12 cellular contexts compared by ENCODE assay signal in the genomic region with DNA sequence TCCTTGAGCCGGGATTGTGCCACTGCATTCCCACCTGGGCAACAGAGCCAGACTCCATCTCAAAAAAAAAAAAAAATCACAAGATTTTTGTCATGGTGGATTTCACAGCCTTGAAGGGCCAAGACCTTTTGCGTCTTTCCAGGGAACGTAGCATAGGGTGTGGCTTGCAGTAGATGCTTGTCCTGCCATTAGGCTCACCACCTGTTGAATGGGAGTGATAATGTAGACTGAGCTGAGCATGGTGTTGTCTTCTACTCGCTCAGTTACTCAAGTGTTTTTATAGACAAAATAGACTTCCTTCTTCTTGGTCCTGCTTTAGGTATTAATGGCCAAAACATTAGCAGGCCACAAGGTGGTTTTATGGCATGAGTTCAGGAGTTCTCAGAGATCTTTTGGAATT. TPM values are rescaled to one million over a fixed set of nuclear protein-coding genes. Genes with fewer than 3 reads are reported as not detected.
A peak's percentile ranks its signal among the peaks of the same experiment; 100 is the strongest.
DNase-seq lines count a peak whose midpoint lies in the region; ATAC-seq and TF ChIP-seq lines count a peak whose summit lies in the region.
"Had no signal": no experiment of that assay in that cellular context is flagged by ENCODE, and none has a peak within 500 bp of the region (broad histone marks: within the 10 kb centered on the region; RNA-seq: fewer than 3 reads in every experiment).

No MANE protein-coding gene starts in this region.

- H3K27ac Mint-ChIP-seq in activated CD8-positive, alpha-beta memory T cell treated with anti-CD3 and anti-CD28 coated beads, Interleukin-2, amount 10 ng/mL, durations not matched to agents 7 days and 5 days, result no peak overlapping the region
- H3K27ac Mint-ChIP-seq in natural killer cell (peak overlapping the region; percentile 28 to 98), WTC11 (peak overlapping the region; percentile 85; the same call in 1 of the 2 replicates)
- no peak overlapping the region for H3K27ac Mint-ChIP-seq in natural killer cell treated with Interleukin-12 subunit alpha and Interleukin-12 subunit beta and Interleukin-15 and Interleukin-18, amount 100 ng/mL, for 72 hours
- H3K27ac Mint-ChIP-seq in stimulated activated effector memory CD8-positive, alpha-beta T cell treated with anti-CD3 and anti-CD28 coated beads, Interleukin-12 subunit alpha, Interleukin-12 subunit beta, amount 100 ng/mL, for 72 hours, result peak overlapping the region; percentile 68

- H3K9me3 Mint-ChIP-seq in activated CD8-positive, alpha-beta memory T cell treated with anti-CD3 and anti-CD28 coated beads, Interleukin-2, amount 10 ng/mL, durations not matched to agents 7 days and 5 days (ENCODE audit: low read depth), result no peaks in the 10 kb centered on the region
- no peaks in the 10 kb centered on the region for H3K9me3 Mint-ChIP-seq in natural killer cell
- no peaks in the 10 kb centered on the region for H3K9me3 Mint-ChIP-seq in natural killer cell treated with Interleukin-12 subunit alpha and Interleukin-12 subunit beta and Interleukin-15 and Interleukin-18, amount 100 ng/mL, for 72 hours
- no peaks in the 10 kb centered on the region for H3K9me3 Mint-ChIP-seq in WTC11
- no peaks in the 10 kb centered on the region for H3K9me3 Mint-ChIP-seq in stimulated activated effector memory CD8-positive, alpha-beta T cell treated with anti-CD3 and anti-CD28 coated beads, Interleukin-12 subunit alpha, Interleukin-12 subunit beta, amount 100 ng/mL, for 72 hours
- H3K9me3 Mint-ChIP-seq: CD4-positive, alpha-beta T cell; H9 had no signal

- no peaks in the 10 kb centered on the region for H3K27me3 Mint-ChIP-seq in activated CD8-positive, alpha-beta memory T cell treated with anti-CD3 and anti-CD28 coated beads, Interleukin-2, amount 10 ng/mL, durations not matched to agents 7 days and 5 days
- H3K27me3 Mint-ChIP-seq in natural killer cell (ENCODE audit: low read depth in 2 of 2) (no peaks in the 10 kb centered on the region), WTC11 (ENCODE audit: low read depth) (no peaks in the 10 kb centered on the region)
- H3K27me3 Mint-ChIP-seq in natural killer cell treated with Interleukin-12 subunit alpha and Interleukin-12 subunit beta and Interleukin-15 and Interleukin-18, amount 100 ng/mL, for 72 hours, result no peaks in the 10 kb centered on the region
- H3K27me3 Mint-ChIP-seq: CD4-positive, alpha-beta T cell had no signal

- POLR2A ChIA-PET in WTC11 (lab: Charles Lee), result interaction anchor here (1.1 kb wide), 1 partner anchor 38 kb away, joined by 4 read pairs; no protein-coding TSS in a partner anchor

- ATAC-seq in activated CD8-positive, alpha-beta memory T cell treated with anti-CD3 and anti-CD28 coated beads, Interleukin-2, amount 10 ng/mL, durations not matched to agents 7 days and 5 days, result no peak
- ATAC-seq in natural killer cell, result no peak
- ATAC-seq in natural killer cell treated with Interleukin-12 subunit alpha and Interleukin-12 subunit beta and Interleukin-15 and Interleukin-18, amount 100 ng/mL, for 72 hours, result no peak
- ATAC-seq in WTC11, result no peak
- ATAC-seq in stimulated activated effector memory CD8-positive, alpha-beta T cell treated with anti-CD3 and anti-CD28 coated beads, Interleukin-12 subunit alpha, Interleukin-12 subunit beta, amount 100 ng/mL, for 72 hours, result no peak
- ATAC-seq in GM21526 (IDR thresholded peaks at IDR 0.05; ENCODE audit: low FRiP score, unreplicated experiment), result no peak

- H3K4me3 Mint-ChIP-seq in activated CD8-positive, alpha-beta memory T cell treated with anti-CD3 and anti-CD28 coated beads, Interleukin-2, amount 10 ng/mL, durations not matched to agents 7 days and 5 days, result no peak overlapping the region
- H3K4me3 Mint-ChIP-seq in natural killer cell (no peak overlapping the region), WTC11 (no peak overlapping the region)
- H3K4me3 Mint-ChIP-seq in natural killer cell treated with Interleukin-12 subunit alpha and Interleukin-12 subunit beta and Interleukin-15 and Interleukin-18, amount 100 ng/mL, for 72 hours, result no peak overlapping the region
- no peak overlapping the region for H3K4me3 Mint-ChIP-seq in stimulated activated effector memory CD8-positive, alpha-beta T cell treated with anti-CD3 and anti-CD28 coated beads, Interleukin-12 subunit alpha, Interleukin-12 subunit beta, amount 100 ng/mL, for 72 hours
- H3K4me3 Mint-ChIP-seq: CD4-positive, alpha-beta T cell; H9 had no signal

- intact Hi-C loops in natural killer cell (cut with micrococcal nuclease), result no loop called here

- CTCF ChIA-PET in activated CD8-positive, alpha-beta memory T cell treated with anti-CD3 and anti-CD28 coated beads, Interleukin-2, amount 10 ng/mL, durations not matched to agents 7 days and 5 days (lab: Charles Lee), result no interaction called here
- CTCF ChIA-PET in WTC11 (lab: Charles Lee), result no interaction called here

- DNase-seq in activated CD8-positive, alpha-beta memory T cell treated with anti-CD3 and anti-CD28 coated beads, Interleukin-2, amount 50 U/mL, for 48 hours, result peak; percentile 3
- no peak for DNase-seq in activated CD8-positive, alpha-beta memory T cell treated with anti-CD3 and anti-CD28 coated beads, Interleukin-2, amount 10 ng/mL, durations not matched to agents 7 days and 5 days
- DNase-seq in natural killer cell (no peak), WTC11 (ENCODE audit: low spot score) (no peak)
- DNase-seq in natural killer cell treated with Interleukin-12 subunit alpha and Interleukin-12 subunit beta and Interleukin-15 and Interleukin-18, amount 100 ng/mL, for 72 hours (ENCODE audit: low spot score), result no peak
- DNase-seq in stimulated activated effector memory CD8-positive, alpha-beta T cell treated with anti-CD3 and anti-CD28 coated beads, Interleukin-12 subunit alpha, Interleukin-12 subunit beta, amount 100 ng/mL, for 72 hours (ENCODE audit: low spot score in 2 of 2), result no peak
- DNase-seq: ACHN; AML-193; Caco-2; CD4-positive, alpha-beta T cell had no signal

- H3K4me1 Mint-ChIP-seq in activated CD8-positive, alpha-beta memory T cell treated with anti-CD3 and anti-CD28 coated beads, Interleukin-2, amount 10 ng/mL, durations not matched to agents 7 days and 5 days, result peaks cover 32% of the 10 kb centered on the region
- H3K4me1 Mint-ChIP-seq in natural killer cell (peaks cover 41 to 45% of the 10 kb centered on the region in 2 donors), WTC11 (peaks cover 6% of the 10 kb centered on the region)
- H3K4me1 Mint-ChIP-seq in natural killer cell treated with Interleukin-12 subunit alpha and Interleukin-12 subunit beta and Interleukin-15 and Interleukin-18, amount 100 ng/mL, for 72 hours (ENCODE audit: low read depth in 2 of 2), result peaks cover 43 to 46% of the 10 kb centered on the region in 2 donors
- peaks cover 37% of the 10 kb centered on the region for H3K4me1 Mint-ChIP-seq in stimulated activated effector memory CD8-positive, alpha-beta T cell treated with anti-CD3 and anti-CD28 coated beads, Interleukin-12 subunit alpha, Interleukin-12 subunit beta, amount 100 ng/mL, for 72 hours

- H3K36me3 Mint-ChIP-seq in activated CD8-positive, alpha-beta memory T cell treated with anti-CD3 and anti-CD28 coated beads, Interleukin-2, amount 10 ng/mL, durations not matched to agents 7 days and 5 days, result peaks cover 41% of the 10 kb centered on the region
- H3K36me3 Mint-ChIP-seq in natural killer cell, result peaks cover 55% of the 10 kb centered on the region
- H3K36me3 Mint-ChIP-seq in natural killer cell treated with Interleukin-12 subunit alpha and Interleukin-12 subunit beta and Interleukin-15 and Interleukin-18, amount 100 ng/mL, for 72 hours, result peaks cover 24% of the 10 kb centered on the region
- peaks cover 97% of the 10 kb centered on the region for H3K36me3 Mint-ChIP-seq in WTC11
- peaks cover 100% of the 10 kb centered on the region for H3K36me3 Mint-ChIP-seq in stimulated activated effector memory CD8-positive, alpha-beta T cell treated with anti-CD3 and anti-CD28 coated beads, Interleukin-12 subunit alpha, Interleukin-12 subunit beta, amount 100 ng/mL, for 72 hours

- TF ChIP-seq CTCF in natural killer cell (IDR thresholded peaks at IDR 0.05) (no peak), WTC11 (IDR thresholded peaks at IDR 0.05) (no peak)

TF ChIP-seq in WTC11, 78 proteins besides CTCF, POLR2A, EP300 and RAD21:
- TF ChIP-seq TP53 (CRISPR knock-in tag; IDR thresholded peaks at IDR 0.05) (no peak), IRF1 (CRISPR knock-in tag; IDR thresholded peaks at IDR 0.05) (no peak)

RNA-seq across cellular contexts. Expression of gene JADE1, which starts 40.8 kb away (rescaled TPM):
- total RNA-seq in activated CD8-positive, alpha-beta memory T cell treated with anti-CD3 and anti-CD28 coated beads, Interleukin-2, amount 10 ng/mL, durations not matched to agents 7 days and 5 days, result 10 to 100 TPM; 30.4 to 31.2 TPM
- 10 to 100 TPM; 48.9 to 55.8 (median 52.7) TPM for total RNA-seq in natural killer cell
- 10 to 100 TPM; 21.7 to 33.6 TPM for total RNA-seq in natural killer cell treated with Interleukin-12 subunit alpha and Interleukin-12 subunit beta and Interleukin-15 and Interleukin-18, amount 100 ng/mL, for 72 hours
- total RNA-seq in WTC11 (2021), result 132 to 156 TPM (median 150 TPM) in 3 replicates

Comparison
In these comparisons a context has a peak if more than half of its experiments do, and no peak if none do; other contexts are left out.
1. H3K27ac Mint-ChIP-seq: peak in natural killer cell (2 of 2), WTC11 (single experiment) and stimulated activated effector memory CD8-positive, alpha-beta T cell treated with anti-CD3 and anti-CD28 coated beads, Interleukin-12 subunit alpha, Interleukin-12 subunit beta, amount 100 ng/mL, for 72 hours (single experiment); none in activated CD8-positive, alpha-beta memory T cell treated with anti-CD3 and anti-CD28 coated beads, Interleukin-2, amount 10 ng/mL, durations not matched to agents 7 days and 5 days (single experiment) and natural killer cell treated with Interleukin-12 subunit alpha and Interleukin-12 subunit beta and Interleukin-15 and Interleukin-18, amount 100 ng/mL, for 72 hours (0 of 2).